Comparison of ENCODE assay signal across 8 cellular contexts in genomic region chr17:32127156-32127897, GRCh38. TPM values are rescaled to one million over a fixed set of nuclear protein-coding genes. Genes with fewer than 3 reads are reported as not detected.
DNase-seq lines count a peak whose midpoint lies in the region; ATAC-seq and TF ChIP-seq lines count a peak whose summit lies in the region.

No MANE protein-coding gene starts in this region.

- peaks cover 0 to 41% (median 10%) of the 10 kb centered on the region in 4 donors for H3K4me1 ChIP-seq in right lobe of liver

- ATAC-seq in GM19023 (IDR thresholded peaks at IDR 0.05; ENCODE audit: unreplicated experiment) (peak; percentile 87), HG03354 (IDR thresholded peaks at IDR 0.05; ENCODE audit: poor library complexity, severe bottlenecking, unreplicated experiment) (peak; percentile 89), right lobe of liver (peak; percentile 90 to 97 (median 93))

- peak; percentile 78 for DNase-seq in AG08395 (ENCODE audit: low spot score)
- DNase-seq in NCI-H748 (lab: John Stamatoyannopoulos, UW; ENCODE audit: unreplicated experiment): peak; percentile 73
- DNase-seq in activated CD4-positive, alpha-beta T cell treated with anti-CD3 and anti-CD28 coated beads, Interleukin-2, amount 50 U/mL, for 4 hours: peak; percentile 74 to 78
- peak; percentile 63 to 88 (median 84) for DNase-seq in dorsolateral prefrontal cortex
- DNase-seq in right lobe of liver: peak; percentile 88 to 91 (median 90)
- peak; percentile 66 to 89 for DNase-seq in stimulated activated CD4-positive, alpha-beta T cell treated with anti-CD3 and anti-CD28 coated beads, Interleukin-4, amount 100 ng/mL, for 4 hours

- intact Hi-C loops in dorsolateral prefrontal cortex (cut with DNase I): no loop called here
- intact Hi-C loops in right lobe of liver (cut with DNase I): no loop called here

- peak; percentile 72 for TF ChIP-seq POLR2A in right lobe of liver (IDR thresholded peaks at IDR 0.05)

- 0% methylated on average over 25 of the region's 25 CpGs for WGBS in right lobe of liver (ENCODE audit: insufficient coverage, low coverage, low lambda C conversion rate, missing lambda C conversion rate)

- H3K27ac ChIP-seq in dorsolateral prefrontal cortex: peak overlapping the region; percentile 35 to 95 (median 88)
- peak overlapping the region; percentile 76 to 94 (median 88) for H3K27ac ChIP-seq in right lobe of liver

- H3K4me3 ChIP-seq in dorsolateral prefrontal cortex (peak overlapping the region; percentile 48 to 90 (median 73)), right lobe of liver (peak overlapping the region; percentile 52 to 66 (median 65))

- no peaks in the 10 kb centered on the region for H3K27me3 ChIP-seq in dorsolateral prefrontal cortex
- no peaks in the 10 kb centered on the region for H3K27me3 ChIP-seq in right lobe of liver

- TF ChIP-seq CTCF in dorsolateral prefrontal cortex (IDR thresholded peaks at IDR 0.05 in 54 of 56, conservative IDR thresholded peaks at IDR 0.05 in 2 of 56; ENCODE audit: low read depth in 1 of 56, partially characterized antibody in 56 of 56): peak in 20 of 56 donors; percentile 3 to 43 (median 22)
- TF ChIP-seq CTCF in right lobe of liver (IDR thresholded peaks at IDR 0.05): no peak

- no peaks in the 10 kb centered on the region for H3K9me3 ChIP-seq in right lobe of liver

- H3K36me3 ChIP-seq in right lobe of liver: no peaks in the 10 kb centered on the region

RNA-seq across cellular contexts. Expression of gene RHOT1, which starts 15.0 kb away (rescaled TPM):
- total RNA-seq in dorsolateral prefrontal cortex (100 to 1,000 TPM in 1 of 120 experiments, 10 to 100 TPM in 119; 56.2 to 102 (median 73.5) TPM), right lobe of liver (10 to 100 TPM; 12.0 to 24.5 (median 14.2) TPM)

Comparison
In these comparisons a context has a peak if more than half of its experiments do, and no peak if none do; other contexts are left out.
1. Peak in every context shown above with its lines: DNase-seq, ATAC-seq, H3K4me3 ChIP-seq and H3K27ac ChIP-seq.